Comparison of ENCODE assay signal across 26 cellular contexts in genomic region chr19:49918089-49918488, GRCh38. TPM values are rescaled to one million over a fixed set of nuclear protein-coding genes. Genes with fewer than 3 reads are reported as not detected.
A peak's percentile ranks its signal among the peaks of the same experiment; 100 is the strongest.
DNase-seq lines count a peak whose midpoint lies in the region; ATAC-seq and TF ChIP-seq lines count a peak whose summit lies in the region.
"Had no signal": no experiment of that assay in that cellular context is flagged by ENCODE, and none has a peak within 500 bp of the region (broad histone marks: within the 10 kb centered on the region; RNA-seq: fewer than 3 reads in every experiment).

No MANE protein-coding gene starts in this region.

- H3K27me3 Mint-ChIP-seq in activated naive CD8-positive, alpha-beta T cell treated with anti-CD3 and anti-CD28 coated beads, Interleukin-2, amount 10 ng/mL, durations not matched to agents 7 days and 5 days: no peaks in the 10 kb centered on the region
- no peaks in the 10 kb centered on the region for H3K27me3 Mint-ChIP-seq in activated naive CD8-positive, alpha-beta T cell treated with anti-CD3 and anti-CD28 coated beads for 36 hours
- no peaks in the 10 kb centered on the region for H3K27me3 Mint-ChIP-seq in activated B cell treated with CpG ODN at 0.5 μM for 24 hours
- H3K27me3 Mint-ChIP-seq: stimulated activated naive CD8-positive, alpha-beta T cell treated with anti-CD3 and anti-CD28 coated beads, Interleukin-15, Interleukin-2, amounts not matched to agents 100 ng/mL and 50 ng/mL, for 24 hours had no signal

- no peaks in the 10 kb centered on the region for H3K27me3 ChIP-seq in liver (ENCODE audit: control insufficient read depth in 4 of 4, insufficient read depth in 4 of 4, low read length in 3 of 4)
- H3K27me3 ChIP-seq: cardiac muscle cell, colonic mucosa, ovary, vagina had no signal

- H3K4me3 ChIP-seq in liver (ENCODE audit: low read depth in 1 of 3, low read length in 3 of 3): no peak overlapping the region
- H3K4me3 ChIP-seq: cardiac muscle cell, colonic mucosa, ovary, skin epidermis, thoracic aorta, vagina had no signal

- DNase-seq in activated naive CD8-positive, alpha-beta T cell treated with anti-CD3 and anti-CD28 coated beads, Interleukin-2, amount 10 ng/mL, durations not matched to agents 7 days and 5 days: no peak
- DNase-seq in activated naive CD8-positive, alpha-beta T cell treated with anti-CD3 and anti-CD28 coated beads for 36 hours: no peak
- DNase-seq in activated B cell treated with CpG ODN at 0.5 μM for 24 hours (no peak), GM13977 (ENCODE audit: low spot score) (no peak), NCI-H69 (lab: John Stamatoyannopoulos, UW) (no peak), NCI-H2107 treated with DMSO at 0.1 percent for 48 hours (lab: John Stamatoyannopoulos, UW; ENCODE audit: unreplicated experiment) (no peak)
- DNase-seq: activated CD4-positive, alpha-beta T cell treated with anti-CD3 and anti-CD28 coated beads for 4 hours; colonic mucosa; effector CD8-positive, alpha-beta T cell; Karpas-422; mesenchymal stem cell; NCI-H1417 treated with DMSO at 0.1 percent for 48 hours; NCI-H2081; NCI-H2227 treated with DMSO at 0.1 percent for 48 hours; NCI-H526 treated with DMSO at 0.1 percent for 48 hours; nephron progenitor cell; ovary; Right ventricle myocardium superior had no signal

- no peak overlapping the region for H3K9ac ChIP-seq in liver (ENCODE audit: low read depth in 1 of 2, low read length in 2 of 2)

- POLR2A ChIA-PET in activated naive CD8-positive, alpha-beta T cell treated with anti-CD3 and anti-CD28 coated beads, Interleukin-2, amount 10 ng/mL, durations not matched to agents 7 days and 5 days (lab: Charles Lee): interaction anchor here (2.0 kb wide), 1 partner anchor 11 kb away, joined by 8 read pairs; the partner anchor contains the start of genes ATF5 and NUP62
- POLR2A ChIA-PET in activated B cell treated with CpG ODN at 0.5 μM for 24 hours (lab: Charles Lee): interaction anchor here (0.6 to 14.0 kb wide), 12 partner anchors 11 to 222 kb away, joined by 3 to 317 read pairs (median 8); partner anchors contain the start of genes AKT1S1, ATF5, IL4I1 and NUP62

- ATAC-seq in activated naive CD8-positive, alpha-beta T cell treated with anti-CD3 and anti-CD28 coated beads, Interleukin-2, amount 10 ng/mL, durations not matched to agents 7 days and 5 days (ENCODE audit: low read depth): no peak
- ATAC-seq in activated B cell treated with CpG ODN at 0.5 μM for 24 hours (ENCODE audit: low read depth): no peak
- ATAC-seq: Panc1 had no signal

- in situ Hi-C loops in GM13977 (cut with MboI; ENCODE audit: low pct_unique_long_range_greater_than_20kb, low sequenced_read_pairs, unreplicated experiment): no loop called here

- no peak for TF ChIP-seq CTCF in activated B cell treated with CpG ODN at 0.5 μM for 24 hours (IDR thresholded peaks at IDR 0.05)
- TF ChIP-seq CTCF in liver (IDR thresholded peaks at IDR 0.05; ENCODE audit: low read depth, low read length, missing input control): no peak
- no peak for TF ChIP-seq CTCF in GM13977 (IDR thresholded peaks at IDR 0.05; ENCODE audit: extremely low read depth, insufficient read depth, missing control alignments)

- 94% methylated on average over 8 of the region's 8 CpGs for whole genome bisulfite sequencing in liver

- H3K4me1 Mint-ChIP-seq in activated naive CD8-positive, alpha-beta T cell treated with anti-CD3 and anti-CD28 coated beads, Interleukin-2, amount 10 ng/mL, durations not matched to agents 7 days and 5 days: peaks cover 27% of the 10 kb centered on the region
- peaks cover 32% of the 10 kb centered on the region for H3K4me1 Mint-ChIP-seq in activated naive CD8-positive, alpha-beta T cell treated with anti-CD3 and anti-CD28 coated beads for 36 hours
- H3K4me1 Mint-ChIP-seq in activated B cell treated with CpG ODN at 0.5 μM for 24 hours: peaks cover 74% of the 10 kb centered on the region

- H3K9me3 ChIP-seq in liver (ENCODE audit: control insufficient read depth in 4 of 4, low read length in 3 of 4): no peaks in the 10 kb centered on the region
- H3K9me3 ChIP-seq: colonic mucosa, ovary, thoracic aorta, vagina had no signal

- intact Hi-C loops in activated B cell treated with CpG ODN at 0.5 μM for 24 hours (cut with micrococcal nuclease): no loop called here

- H3K4me3 Mint-ChIP-seq in activated naive CD8-positive, alpha-beta T cell treated with anti-CD3 and anti-CD28 coated beads, Interleukin-2, amount 10 ng/mL, durations not matched to agents 7 days and 5 days: no peak overlapping the region
- no peak overlapping the region for H3K4me3 Mint-ChIP-seq in activated naive CD8-positive, alpha-beta T cell treated with anti-CD3 and anti-CD28 coated beads for 36 hours
- no peak overlapping the region for H3K4me3 Mint-ChIP-seq in activated B cell treated with CpG ODN at 0.5 μM for 24 hours
- H3K4me3 Mint-ChIP-seq: nephron progenitor cell; stimulated activated naive CD8-positive, alpha-beta T cell treated with anti-CD3 and anti-CD28 coated beads, Interleukin-15, Interleukin-2, amounts not matched to agents 100 ng/mL and 50 ng/mL, for 24 hours had no signal

- H3K4me1 ChIP-seq in liver (ENCODE audit: control insufficient read depth in 4 of 4, insufficient read depth in 4 of 4, low read length in 3 of 4): peaks cover 10 to 51% (median 27%) of the 10 kb centered on the region in 4 donors
- H3K4me1 ChIP-seq: colonic mucosa had no signal

- H3K27ac ChIP-seq in liver (ENCODE audit: low read depth in 1 of 2, low read length in 2 of 2): peak overlapping the region; percentile 91
- H3K27ac ChIP-seq: cardiac muscle cell, colonic mucosa, epithelial cell of prostate, ovary, thoracic aorta, vagina had no signal

- CTCF ChIA-PET in activated B cell treated with CpG ODN at 0.5 μM for 24 hours (lab: Charles Lee): interaction anchor here (1.4 to 1.7 kb wide), 3 partner anchors 12 to 21 kb away, joined by 4 to 16 read pairs (median 6); partner anchors contain the start of gene IL4I1

- no peak for TF ChIP-seq RAD21 in liver (IDR thresholded peaks at IDR 0.05)

- no peaks in the 10 kb centered on the region for H3K9me3 Mint-ChIP-seq in activated naive CD8-positive, alpha-beta T cell treated with anti-CD3 and anti-CD28 coated beads, Interleukin-2, amount 10 ng/mL, durations not matched to agents 7 days and 5 days
- H3K9me3 Mint-ChIP-seq in activated naive CD8-positive, alpha-beta T cell treated with anti-CD3 and anti-CD28 coated beads for 36 hours: no peaks in the 10 kb centered on the region
- no peaks in the 10 kb centered on the region for H3K9me3 Mint-ChIP-seq in activated B cell treated with CpG ODN at 0.5 μM for 24 hours
- H3K9me3 Mint-ChIP-seq: stimulated activated naive CD8-positive, alpha-beta T cell treated with anti-CD3 and anti-CD28 coated beads, Interleukin-15, Interleukin-2, amounts not matched to agents 100 ng/mL and 50 ng/mL, for 24 hours had no signal

- H3K36me3 ChIP-seq in liver (ENCODE audit: control insufficient read depth in 4 of 4, insufficient read depth in 3 of 4, low read depth in 1 of 4, low read length in 3 of 4): peaks cover 0 to 5% (median 3%) of the 10 kb centered on the region in 4 donors
- H3K36me3 ChIP-seq: cardiac muscle cell, colonic mucosa, ovary had no signal

- H3K27ac Mint-ChIP-seq in activated naive CD8-positive, alpha-beta T cell treated with anti-CD3 and anti-CD28 coated beads, Interleukin-2, amount 10 ng/mL, durations not matched to agents 7 days and 5 days: peak overlapping the region; percentile 21
- no peak overlapping the region for H3K27ac Mint-ChIP-seq in activated naive CD8-positive, alpha-beta T cell treated with anti-CD3 and anti-CD28 coated beads for 36 hours
- H3K27ac Mint-ChIP-seq in activated B cell treated with CpG ODN at 0.5 μM for 24 hours: peak overlapping the region; percentile 94
- H3K27ac Mint-ChIP-seq: stimulated activated naive CD8-positive, alpha-beta T cell treated with anti-CD3 and anti-CD28 coated beads, Interleukin-15, Interleukin-2, amounts not matched to agents 100 ng/mL and 50 ng/mL, for 24 hours had no signal

- peaks cover 39% of the 10 kb centered on the region for H3K36me3 Mint-ChIP-seq in activated naive CD8-positive, alpha-beta T cell treated with anti-CD3 and anti-CD28 coated beads, Interleukin-2, amount 10 ng/mL, durations not matched to agents 7 days and 5 days
- H3K36me3 Mint-ChIP-seq in activated naive CD8-positive, alpha-beta T cell treated with anti-CD3 and anti-CD28 coated beads for 36 hours: peaks cover 50% of the 10 kb centered on the region
- peaks cover 73% of the 10 kb centered on the region for H3K36me3 Mint-ChIP-seq in activated B cell treated with CpG ODN at 0.5 μM for 24 hours (ENCODE audit: low read depth)

RNA-seq across cellular contexts. Expression of gene ATF5, which starts 10.9 kb away (rescaled TPM):
- 1 to 10 TPM; 6.9 TPM for total RNA-seq in activated naive CD8-positive, alpha-beta T cell treated with anti-CD3 and anti-CD28 coated beads, Interleukin-2, amount 10 ng/mL, durations not matched to agents 7 days and 5 days
- total RNA-seq in activated naive CD8-positive, alpha-beta T cell treated with anti-CD3 and anti-CD28 coated beads for 36 hours: 10 to 100 TPM; 23.4 to 25.4 TPM
- total RNA-seq in activated B cell treated with CpG ODN at 0.5 μM for 24 hours (198 and 199 TPM in 2 replicates), liver (100 to 1,000 TPM in 1 of 2 donors, 10 to 100 TPM in 1; 42.3 to 143 TPM)
- 1,000 to 10,000 TPM in 1 of 2 donors, 100 to 1,000 TPM in 1; 550 to 2,086 TPM for polyA plus RNA-seq in liver

RNA-seq across cellular contexts. Expression of gene NUP62, which starts 11.2 kb away (rescaled TPM):
- total RNA-seq in activated naive CD8-positive, alpha-beta T cell treated with anti-CD3 and anti-CD28 coated beads, Interleukin-2, amount 10 ng/mL, durations not matched to agents 7 days and 5 days: 100 to 1,000 TPM in 1 of 2 experiments, 10 to 100 TPM in 1; 94.2 to 105 TPM
- total RNA-seq in activated naive CD8-positive, alpha-beta T cell treated with anti-CD3 and anti-CD28 coated beads for 36 hours: 100 to 1,000 TPM; 164 to 179 TPM
- total RNA-seq in activated B cell treated with CpG ODN at 0.5 μM for 24 hours (96.8 and 114 TPM in 2 replicates), liver (10 to 100 TPM; 14.2 to 19.8 TPM)
- polyA plus RNA-seq in liver: 10 to 100 TPM; 16.7 to 19.6 TPM

RNA-seq across cellular contexts. Expression of gene IL4I1, which starts 21.4 kb away (rescaled TPM):
- 1 to 10 TPM; 1.4 to 1.7 TPM for total RNA-seq in activated naive CD8-positive, alpha-beta T cell treated with anti-CD3 and anti-CD28 coated beads, Interleukin-2, amount 10 ng/mL, durations not matched to agents 7 days and 5 days
- total RNA-seq in activated naive CD8-positive, alpha-beta T cell treated with anti-CD3 and anti-CD28 coated beads for 36 hours: 1 to 10 TPM; 2.3 to 2.9 TPM
- total RNA-seq in activated B cell treated with CpG ODN at 0.5 μM for 24 hours (24.0 and 25.5 TPM in 2 replicates), liver (under 1 TPM; 0.08 to 0.75 TPM)
- polyA plus RNA-seq in liver: under 1 TPM; 0.17 to 0.30 TPM
- total RNA-seq: cardiac muscle cell, Right ventricle myocardium superior, vagina had no signal
- polyA plus RNA-seq: cardiac muscle cell had no signal

RNA-seq across cellular contexts. Expression of gene TBC1D17, which starts 40.6 kb away (rescaled TPM):
- 10 to 100 TPM; 51.3 to 53.4 TPM for total RNA-seq in activated naive CD8-positive, alpha-beta T cell treated with anti-CD3 and anti-CD28 coated beads, Interleukin-2, amount 10 ng/mL, durations not matched to agents 7 days and 5 days
- total RNA-seq in activated naive CD8-positive, alpha-beta T cell treated with anti-CD3 and anti-CD28 coated beads for 36 hours: 10 to 100 TPM; 22.6 to 24.0 TPM
- total RNA-seq in activated B cell treated with CpG ODN at 0.5 μM for 24 hours: 51.1 and 57.0 TPM in 2 replicates
- 10 to 100 TPM; 11.3 to 14.9 TPM for total RNA-seq in liver
- polyA plus RNA-seq in liver: 10 to 100 TPM; 19.5 to 27.9 TPM

RNA-seq across cellular contexts. Expression of gene AKT1S1, which starts 40.9 kb away (rescaled TPM):
- 10 to 100 TPM; 17.3 to 19.9 TPM for total RNA-seq in activated naive CD8-positive, alpha-beta T cell treated with anti-CD3 and anti-CD28 coated beads, Interleukin-2, amount 10 ng/mL, durations not matched to agents 7 days and 5 days
- total RNA-seq in activated naive CD8-positive, alpha-beta T cell treated with anti-CD3 and anti-CD28 coated beads for 36 hours: 10 to 100 TPM; 21.0 to 22.7 TPM
- total RNA-seq in activated B cell treated with CpG ODN at 0.5 μM for 24 hours (21.3 and 28.7 TPM in 2 replicates), liver (10 to 100 TPM in 1 of 2 donors, 1 to 10 TPM in 1; 6.8 to 10.3 TPM)
- 10 to 100 TPM; 15.4 to 43.9 TPM for polyA plus RNA-seq in liver
